21 cellular contexts compared by ENCODE assay signal in genomic region chr10:65611592-65611991, GRCh38.
DNase-seq lines count a peak whose midpoint lies in the region; ATAC-seq, FAIRE-seq and TF ChIP-seq lines count a peak whose summit lies in the region.
"Had no signal": no experiment of that assay in that cellular context is flagged by ENCODE, and none has a peak within 500 bp of the region (broad histone marks: within the 10 kb centered on the region; RNA-seq: fewer than 3 reads in every experiment).

No MANE protein-coding gene starts in this region.

- no peaks in the 10 kb centered on the region for H3K79me2 ChIP-seq in astrocyte (ENCODE audit: insufficient read depth, low read length)

- no peak overlapping the region for H3K27ac Mint-ChIP-seq in astrocyte (ENCODE audit: unreplicated experiment)
- H3K27ac Mint-ChIP-seq: CD4-positive, alpha-beta memory T cell had no signal

- H2AFZ ChIP-seq in astrocyte (ENCODE audit: low read depth, low read length) = no peak overlapping the region

- no peaks in the 10 kb centered on the region for H3K4me1 ChIP-seq in astrocyte (ENCODE audit: insufficient read depth, low read length)
- H3K4me1 ChIP-seq in ascending aorta = no peaks in the 10 kb centered on the region
- H3K4me1 ChIP-seq in stomach = no peaks in the 10 kb centered on the region
- H3K4me1 ChIP-seq: BLaER1 had no signal

- H3K9me3 ChIP-seq in astrocyte (ENCODE audit: insufficient read depth, low read depth, low read length) (peaks cover 5% of the 10 kb centered on the region), ascending aorta (peaks cover 4 to 11% of the 10 kb centered on the region in 2 donors), stomach (peaks cover 0 to 23% (median 8%) of the 10 kb centered on the region in 4 donors)

- H3K9ac ChIP-seq in astrocyte (ENCODE audit: low read length) = no peak overlapping the region
- H3K9ac ChIP-seq: BLaER1 had no signal

- no peaks in the 10 kb centered on the region for H3K27me3 Mint-ChIP-seq in astrocyte (ENCODE audit: low read depth, unreplicated experiment)
- H3K27me3 Mint-ChIP-seq: CD4-positive, alpha-beta memory T cell had no signal

- no peak overlapping the region for H3K4me2 ChIP-seq in astrocyte (ENCODE audit: low read length)
- H3K4me2 ChIP-seq: BLaER1 had no signal

- no peak for TF ChIP-seq CTCF in astrocyte (IDR thresholded peaks at IDR 0.05; ENCODE audit: insufficient read depth, low read depth, low read length)
- no peak for TF ChIP-seq CTCF in fibroblast of villous mesenchyme (IDR thresholded peaks at IDR 0.05; ENCODE audit: insufficient read depth, low read depth, low read length)
- TF ChIP-seq CTCF in retinal pigment epithelial cell (conservative IDR thresholded peaks at IDR 0.05; ENCODE audit: low read depth, low read length) = no peak
- no peak for TF ChIP-seq CTCF in coronary artery (IDR thresholded peaks at IDR 0.05)
- TF ChIP-seq CTCF in ascending aorta (IDR thresholded peaks at IDR 0.05) = no peak
- no peak for TF ChIP-seq CTCF in stomach (IDR thresholded peaks at IDR 0.05)

- no peaks in the 10 kb centered on the region for H3K27me3 ChIP-seq in astrocyte (ENCODE audit: insufficient read depth, low read length)
- H3K27me3 ChIP-seq in ascending aorta = no peaks in the 10 kb centered on the region
- H3K27me3 ChIP-seq in stomach = no peaks in the 10 kb centered on the region
- H3K27me3 ChIP-seq: BLaER1 had no signal

- 30 to 57% (median 53%) methylated on average over 2 of the region's 2 CpGs for WGBS in stomach, 5 donors

- ATAC-seq in GM21717 (IDR thresholded peaks at IDR 0.05; ENCODE audit: unreplicated experiment) = no peak

- H3K36me3 Mint-ChIP-seq in astrocyte (ENCODE audit: low read depth, unreplicated experiment) = no peaks in the 10 kb centered on the region
- H3K36me3 Mint-ChIP-seq: CD4-positive, alpha-beta memory T cell had no signal

- no peak overlapping the region for H3K27ac ChIP-seq in astrocyte (ENCODE audit: low read depth, low read length)
- no peak overlapping the region for H3K27ac ChIP-seq in coronary artery
- no peak overlapping the region for H3K27ac ChIP-seq in ascending aorta
- H3K27ac ChIP-seq in stomach = no peak overlapping the region
- H3K27ac ChIP-seq: BLaER1 had no signal

- no peaks in the 10 kb centered on the region for H3K4me1 Mint-ChIP-seq in astrocyte (ENCODE audit: low read depth, unreplicated experiment)
- H3K4me1 Mint-ChIP-seq: CD4-positive, alpha-beta memory T cell had no signal

- intact Hi-C loops in ascending aorta (cut with DNase I) (no loop called here), stomach (cut with DNase I; ENCODE audit: low total_unique reads) (no loop called here)

- no peaks in the 10 kb centered on the region for H3K36me3 ChIP-seq in astrocyte (ENCODE audit: insufficient read depth, low read length)
- H3K36me3 ChIP-seq in ascending aorta = no peaks in the 10 kb centered on the region
- peaks cover 0 to 10% (median 2%) of the 10 kb centered on the region in 4 donors for H3K36me3 ChIP-seq in stomach
- H3K36me3 ChIP-seq: BLaER1 had no signal

- peak; percentile 32 for FAIRE-seq in astrocyte (lab: Jason Lieb, UNC)
- FAIRE-seq: A204.1, GM12891, GM18507 had no signal

- H4K20me1 ChIP-seq in astrocyte (ENCODE audit: insufficient read depth, low read length) = no peaks in the 10 kb centered on the region
- H4K20me1 ChIP-seq: BLaER1 had no signal

- TF ChIP-seq EP300 in stomach (IDR thresholded peaks at IDR 0.05) = no peak

- no peak overlapping the region for H3K4me3 ChIP-seq in astrocyte (ENCODE audit: insufficient read depth, low read depth, low read length)
- H3K4me3 ChIP-seq in fibroblast of villous mesenchyme (ENCODE audit: low read depth, low read length) = no peak overlapping the region
- H3K4me3 ChIP-seq in retinal pigment epithelial cell (ENCODE audit: low read length) = no peak overlapping the region
- no peak overlapping the region for H3K4me3 ChIP-seq in coronary artery
- no peak overlapping the region for H3K4me3 ChIP-seq in ascending aorta
- no peak overlapping the region for H3K4me3 ChIP-seq in stomach
- H3K4me3 ChIP-seq: BLaER1 had no signal

- TF ChIP-seq POLR2A in stomach (IDR thresholded peaks at IDR 0.05) = no peak

- peak; percentile 19 for DNase-seq in COLO829 (ENCODE audit: low spot score)
- no peak for DNase-seq in astrocyte (ENCODE audit: low read depth)
- DNase-seq in fibroblast of villous mesenchyme (ENCODE audit: low read depth) = peak; percentile 8
- peak; percentile 32 for DNase-seq in retinal pigment epithelial cell (ENCODE audit: low read depth)
- no peak for DNase-seq in coronary artery (ENCODE audit: low spot score)
- no peak for DNase-seq in ascending aorta (ENCODE audit: low spot score in 2 of 2)
- no peak for DNase-seq in stomach
- DNase-seq: Calu3; CD4-positive, alpha-beta memory T cell; DMS53; EL; GOT3; NCI-H1105; NCI-H2081 treated with DMSO at 0.1 percent for 48 hours; NCI-H510A; NCI-H82 had no signal

- H3K4me3 Mint-ChIP-seq in astrocyte (ENCODE audit: unreplicated experiment) = no peak overlapping the region
- H3K4me3 Mint-ChIP-seq: CD4-positive, alpha-beta memory T cell had no signal

- H3K9me3 Mint-ChIP-seq in astrocyte (ENCODE audit: unreplicated experiment) = peaks cover 16% of the 10 kb centered on the region

Comparison
In these comparisons a context has a peak if more than half of its experiments do, and no peak if none do; other contexts are left out.
1. DNase-seq: peak in COLO829 (single experiment), fibroblast of villous mesenchyme (single experiment) and retinal pigment epithelial cell (single experiment); none in astrocyte (single experiment), coronary artery (single experiment), ascending aorta (0 of 2) and stomach (single experiment).